Comparison of ENCODE assay signal across 30 cellular contexts in genomic region chr21:19440792-19441494, GRCh38.
DNase-seq lines count a peak whose midpoint lies in the region; ATAC-seq, FAIRE-seq and TF ChIP-seq lines count a peak whose summit lies in the region.
"Had no signal": no experiment of that assay in that cellular context is flagged by ENCODE, and none has a peak within 500 bp of the region (broad histone marks: within the 10 kb centered on the region; RNA-seq: fewer than 3 reads in every experiment).

No MANE protein-coding gene starts in this region.

- FAIRE-seq in pancreas (lab: Jason Lieb, UNC): no peak
- FAIRE-seq: small intestine had no signal

- ATAC-seq in WTC11 (no peak), pancreas (peak; percentile 61 to 88 (median 76)), HG02885 (IDR thresholded peaks at IDR 0.05; ENCODE audit: poor library complexity, unreplicated experiment) (no peak)
- ATAC-seq: activated T-cell treated with anti-CD3 and anti-CD28 coated beads, Interleukin-2, amount 50 U/mL, for 4 hours; left lung had no signal

- H3K9me3 ChIP-seq in pancreas: no peaks in the 10 kb centered on the region
- H3K9me3 ChIP-seq: left lung, SJSA1, stomach, thyroid gland had no signal

- no peak overlapping the region for H3K4me3 ChIP-seq in pancreas
- H3K4me3 ChIP-seq: GM23248, left lung, SJSA1, stomach, thyroid gland had no signal

- H3K27me3 Mint-ChIP-seq in WTC11 (ENCODE audit: low read depth) (no peaks in the 10 kb centered on the region), Calu3 (ENCODE audit: unreplicated experiment) (no peaks in the 10 kb centered on the region)
- H3K27me3 Mint-ChIP-seq: activated CD4-positive, alpha-beta T cell treated with anti-CD3 and anti-CD28 coated beads, Interleukin-2, amount 10 ng/mL, durations not matched to agents 7 days and 5 days had no signal

- no peaks in the 10 kb centered on the region for H3K27me3 ChIP-seq in pancreas
- H3K27me3 ChIP-seq: left lung, SJSA1, stomach, thyroid gland had no signal

- peak overlapping the region in 1 of 4 donors; percentile 3 for H3K27ac ChIP-seq in pancreas
- H3K27ac ChIP-seq: 22Rv1, GM23248, HL-60, left lung, SJSA1, stomach, thyroid gland, VCaP had no signal

- H3K4me1 Mint-ChIP-seq in WTC11: no peaks in the 10 kb centered on the region
- H3K4me1 Mint-ChIP-seq in Calu3 (ENCODE audit: low read depth, unreplicated experiment): no peaks in the 10 kb centered on the region
- H3K4me1 Mint-ChIP-seq: activated CD4-positive, alpha-beta T cell treated with anti-CD3 and anti-CD28 coated beads, Interleukin-2, amount 10 ng/mL, durations not matched to agents 7 days and 5 days; immature natural killer cell had no signal

- H3K4me3 Mint-ChIP-seq in WTC11 (no peak overlapping the region), Calu3 (ENCODE audit: low read depth, unreplicated experiment) (no peak overlapping the region)
- H3K4me3 Mint-ChIP-seq: activated CD4-positive, alpha-beta T cell treated with anti-CD3 and anti-CD28 coated beads, Interleukin-2, amount 10 ng/mL, durations not matched to agents 7 days and 5 days; activated T-cell treated with anti-CD3 and anti-CD28 coated beads, Interleukin-2, amount 50 U/mL, for 4 hours; HFFc6; immature natural killer cell had no signal

- H3K9me3 Mint-ChIP-seq in WTC11 (no peaks in the 10 kb centered on the region), Calu3 (ENCODE audit: low read depth, unreplicated experiment) (peaks cover 5% of the 10 kb centered on the region)
- H3K9me3 Mint-ChIP-seq: activated T-cell treated with anti-CD3 and anti-CD28 coated beads, Interleukin-2, amount 50 U/mL, for 4 hours had no signal

- no peaks in the 10 kb centered on the region for H3K36me3 ChIP-seq in pancreas
- H3K36me3 ChIP-seq: left lung, SJSA1, stomach, thyroid gland had no signal

- POLR2A ChIA-PET in WTC11 (lab: Charles Lee): no interaction called here

- intact Hi-C loops in pancreas (cut with DNase I): no loop called here
- intact Hi-C loops in Calu3 (cut with micrococcal nuclease; ENCODE audit: unreplicated experiment): no loop called here

- TF ChIP-seq CTCF in WTC11 (IDR thresholded peaks at IDR 0.05) (no peak), pancreas (IDR thresholded peaks at IDR 0.05) (no peak), Calu3 (IDR thresholded peaks at IDR 0.05; ENCODE audit: unreplicated experiment) (no peak)

- H3K27ac Mint-ChIP-seq in WTC11 (peak overlapping the region; percentile 49; the same call in 1 of the 2 replicates), Calu3 (ENCODE audit: unreplicated experiment) (no peak overlapping the region)
- H3K27ac Mint-ChIP-seq: activated CD4-positive, alpha-beta T cell treated with anti-CD3 and anti-CD28 coated beads, Interleukin-2, amount 10 ng/mL, durations not matched to agents 7 days and 5 days; HFFc6; immature natural killer cell had no signal

- WGBS in pancreas, 2 donors: 15 to 19% methylated on average over 7 of the region's 7 CpGs

- peak; percentile 16 for DNase-seq in DMS 273 (lab: John Stamatoyannopoulos, UW; ENCODE audit: unreplicated experiment)
- no peak for DNase-seq in DMS 273 treated with DMSO at 0.1 percent for 48 hours (lab: John Stamatoyannopoulos, UW)
- DNase-seq in NCI-H748 (lab: John Stamatoyannopoulos, UW; ENCODE audit: unreplicated experiment): peak; percentile 38
- DNase-seq in WTC11 (ENCODE audit: low spot score): no peak
- peak in 1 of 6 donors; percentile 4 for DNase-seq in pancreas
- DNase-seq in SK-N-DZ (ENCODE audit: low spot score): no peak
- no peak for DNase-seq in Calu3
- DNase-seq: activated CD4-positive, alpha-beta T cell treated with anti-CD3 and anti-CD28 coated beads, Interleukin-2, amount 10 ng/mL, durations not matched to agents 7 days and 5 days; activated gamma-delta T cell treated with Interleukin-2 at 50 U/mL for 16 hours; activated T-cell treated with anti-CD3 and anti-CD28 coated beads, Interleukin-2, amount 50 U/mL, for 4 hours; AML-193; dermis blood vessel endothelial cell; DND-41; GM23248; HFFc6; hypothalamus; immature natural killer cell; left lung; mesendoderm; NCI-H1694; NCI-H524 treated with DMSO at 0.1 percent for 48 hours; small intestine; stimulated activated CD8-positive, alpha-beta memory T cell treated with anti-CD3 and anti-CD28 coated beads, Interleukin-4, amount 100 ng/mL, for 48 hours; stomach; thyroid gland had no signal

- CTCF ChIA-PET in WTC11 (lab: Charles Lee): no interaction called here
- CTCF ChIA-PET in Calu3 (lab: Charles Lee): no interaction called here

- no peaks in the 10 kb centered on the region for H3K4me1 ChIP-seq in pancreas
- H3K4me1 ChIP-seq: left lung, SJSA1, stomach, thyroid gland had no signal

- H3K36me3 Mint-ChIP-seq in WTC11 (no peaks in the 10 kb centered on the region), Calu3 (ENCODE audit: insufficient read depth, unreplicated experiment) (no peaks in the 10 kb centered on the region)

- no TSS peak for BruUV-seq in Calu3 (replicated peaks; lab: Mats Ljungman, UMichigan)

TF ChIP-seq in WTC11, 78 proteins besides CTCF, POLR2A, EP300 and RAD21 (continues in another document):
- TF ChIP-seq FOXP4 (CRISPR knock-in tag; IDR thresholded peaks at IDR 0.05): no peak
- no peak for TF ChIP-seq SMAD3 (CRISPR knock-in tag; IDR thresholded peaks at IDR 0.05; ENCODE audit: borderline replicate concordance)
- TF ChIP-seq TEAD4 (CRISPR knock-in tag; IDR thresholded peaks at IDR 0.05): no peak
- no peak for TF ChIP-seq ZNF138 (CRISPR knock-in tag; conservative IDR thresholded peaks at IDR 0.05)
- TF ChIP-seq SOX15 (CRISPR knock-in tag; IDR thresholded peaks at IDR 0.05): no peak
- no peak for TF ChIP-seq GRHL2 (CRISPR knock-in tag; IDR thresholded peaks at IDR 0.05; ENCODE audit: insufficient replicate concordance, severe bottlenecking)
- no peak for TF ChIP-seq PRDM15 (CRISPR knock-in tag; IDR thresholded peaks at IDR 0.05)
- TF ChIP-seq MYBL2 (CRISPR knock-in tag; IDR thresholded peaks at IDR 0.05): no peak
- no peak for TF ChIP-seq ZBTB43 (CRISPR knock-in tag; IDR thresholded peaks at IDR 0.05)
- TF ChIP-seq ATF2 (CRISPR knock-in tag; IDR thresholded peaks at IDR 0.05; ENCODE audit: borderline replicate concordance, low read depth): no peak

Comparison
In these comparisons a context has a peak if more than half of its experiments do, and no peak if none do; other contexts are left out.
1. DNase-seq: peak in DMS 273 (single experiment) and NCI-H748 (single experiment); none in DMS 273 treated with DMSO at 0.1 percent for 48 hours (single experiment), WTC11 (single experiment), SK-N-DZ (single experiment) and Calu3 (single experiment).
2. ATAC-seq: peak in pancreas (4 of 4); none in WTC11 (single experiment) and HG02885 (single experiment).